ENCODE assay signal across 23 cellular contexts in genomic region chr21:31338892-31339368, GRCh38. TPM values are rescaled to one million over a fixed set of nuclear protein-coding genes. Genes with fewer than 3 reads are reported as not detected.
A peak's percentile ranks its signal among the peaks of the same experiment; 100 is the strongest.
DNase-seq lines count a peak whose midpoint lies in the region; ATAC-seq and TF ChIP-seq lines count a peak whose summit lies in the region.
"Had no signal": no experiment of that assay in that cellular context is flagged by ENCODE, and none has a peak within 500 bp of the region (broad histone marks: within the 10 kb centered on the region; RNA-seq: fewer than 3 reads in every experiment).

No MANE protein-coding gene starts in this region.

- H3K79me2 ChIP-seq in hepatocyte: peaks cover 8% of the 10 kb centered on the region
- no peaks in the 10 kb centered on the region for H3K79me2 ChIP-seq in SK-N-SH (ENCODE audit: insufficient read depth)

- H3K9me2 ChIP-seq in hepatocyte (replicated peaks; ENCODE audit: insufficient read depth) (no peaks in the 10 kb centered on the region), SK-N-SH (no peaks in the 10 kb centered on the region)

- no peaks in the 10 kb centered on the region for H3K9me3 Mint-ChIP-seq in activated T-cell treated with anti-CD3 and anti-CD28 coated beads, Interleukin-2, amount 50 U/mL, for 72 hours
- no peaks in the 10 kb centered on the region for H3K9me3 Mint-ChIP-seq in nephron progenitor cell
- H3K9me3 Mint-ChIP-seq in activated CD4-positive, alpha-beta T cell treated with anti-CD3 and anti-CD28 coated beads, Interleukin-2, amount 10 ng/mL, durations not matched to agents 24 days and 14 days: no peaks in the 10 kb centered on the region
- no peaks in the 10 kb centered on the region for H3K9me3 Mint-ChIP-seq in activated T-cell treated with anti-CD3 and anti-CD28 coated beads, Interleukin-2, amount 50 U/mL, for 4 hours
- H3K9me3 Mint-ChIP-seq: CD4-positive, alpha-beta T cell had no signal

- H3K27ac ChIP-seq in hepatocyte (no peak overlapping the region), SK-N-SH (ENCODE audit: low read depth in 2 of 2, low read length in 1 of 2) (no peak overlapping the region)

- H3K9me3 ChIP-seq in hepatocyte (ENCODE audit: low read depth): no peaks in the 10 kb centered on the region
- H3K9me3 ChIP-seq in SK-N-SH: no peaks in the 10 kb centered on the region
- H3K9me3 ChIP-seq: Caco-2 had no signal

- no peaks in the 10 kb centered on the region for H3K27me3 Mint-ChIP-seq in activated T-cell treated with anti-CD3 and anti-CD28 coated beads, Interleukin-2, amount 50 U/mL, for 72 hours (ENCODE audit: low read depth)
- peaks cover 5% of the 10 kb centered on the region for H3K27me3 Mint-ChIP-seq in nephron progenitor cell (ENCODE audit: low read depth, poor library complexity)
- H3K27me3 Mint-ChIP-seq in activated CD4-positive, alpha-beta T cell treated with anti-CD3 and anti-CD28 coated beads, Interleukin-2, amount 10 ng/mL, durations not matched to agents 24 days and 14 days: no peaks in the 10 kb centered on the region
- H3K27me3 Mint-ChIP-seq in activated T-cell treated with anti-CD3 and anti-CD28 coated beads, Interleukin-2, amount 50 U/mL, for 4 hours (ENCODE audit: low read depth): peaks cover 14% of the 10 kb centered on the region

- H2AFZ ChIP-seq in hepatocyte: no peak overlapping the region
- no peak overlapping the region for H2AFZ ChIP-seq in SK-N-SH (ENCODE audit: low read depth)

- in situ Hi-C loops in astrocyte of the spinal cord (cut with HindIII; ENCODE audit: low sequenced_read_pairs): no loop called here

- no peak for TF ChIP-seq EP300 in SK-N-SH (IDR thresholded peaks at IDR 0.05; ENCODE audit: borderline replicate concordance in 1 of 2, low read depth in 1 of 2, low read length in 1 of 2)

- no peak for DNase-seq in activated T-cell treated with anti-CD3 and anti-CD28 coated beads, Interleukin-2, amount 50 U/mL, for 72 hours
- no peak for DNase-seq in activated T-cell treated with anti-CD3 and anti-CD28 coated beads, Interleukin-2, amount 50 U/mL, for 1 hour
- DNase-seq in astrocyte of the spinal cord (ENCODE audit: low read depth, low spot score) (peak; percentile 56), nephron progenitor cell (no peak), hepatocyte (ENCODE audit: low spot score) (no peak), SK-N-SH (no peak)
- no peak for DNase-seq in activated CD4-positive, alpha-beta T cell treated with anti-CD3 and anti-CD28 coated beads, Interleukin-2, amount 10 ng/mL, durations not matched to agents 24 days and 14 days
- DNase-seq in activated T-cell treated with anti-CD3 and anti-CD28 coated beads, Interleukin-2, amount 50 U/mL, for 4 hours: no peak
- DNase-seq: 8988T; Caco-2; CD4-positive, alpha-beta T cell; GDM1; GOT3; KG1; NCI-H1417; NCI-H187; NCI-H226; NCI-H524; NCI-H82; OCI-M1; RPMI8226; SHP77 treated with DMSO at 0.1 percent for 48 hours had no signal

- H3K9ac ChIP-seq in SK-N-SH: no peak overlapping the region

- peaks cover 94% of the 10 kb centered on the region for H3K4me1 Mint-ChIP-seq in activated T-cell treated with anti-CD3 and anti-CD28 coated beads, Interleukin-2, amount 50 U/mL, for 72 hours (ENCODE audit: low read depth)
- peaks cover 36% of the 10 kb centered on the region for H3K4me1 Mint-ChIP-seq in nephron progenitor cell
- H3K4me1 Mint-ChIP-seq in activated CD4-positive, alpha-beta T cell treated with anti-CD3 and anti-CD28 coated beads, Interleukin-2, amount 10 ng/mL, durations not matched to agents 24 days and 14 days: peaks cover 71% of the 10 kb centered on the region
- peaks cover 65% of the 10 kb centered on the region for H3K4me1 Mint-ChIP-seq in activated T-cell treated with anti-CD3 and anti-CD28 coated beads, Interleukin-2, amount 50 U/mL, for 4 hours (ENCODE audit: low read depth)

- H3K36me3 ChIP-seq in hepatocyte (replicated peaks; ENCODE audit: insufficient read depth, low read depth) (no peaks in the 10 kb centered on the region), SK-N-SH (replicated peaks in 1 of 2; ENCODE audit: control insufficient read depth in 1 of 2, insufficient read depth in 2 of 2, low read length in 1 of 2) (no peaks in the 10 kb centered on the region)

- TF ChIP-seq RAD21 in SK-N-SH (IDR thresholded peaks at IDR 0.05; ENCODE audit: low read length): no peak

- peaks cover 5% of the 10 kb centered on the region for H3F3A ChIP-seq in SK-N-SH (replicated peaks; ENCODE audit: insufficient read depth)

- no peak for ATAC-seq in activated T-cell treated with anti-CD3 and anti-CD28 coated beads, Interleukin-2, amount 50 U/mL, for 72 hours (replicated peaks in 1 of 2)
- no peak for ATAC-seq in activated T-cell treated with anti-CD3 and anti-CD28 coated beads, Interleukin-2, amount 50 U/mL, for 4 hours

- H3K4me1 ChIP-seq in hepatocyte (ENCODE audit: insufficient read depth): no peaks in the 10 kb centered on the region
- peaks cover 3 to 13% of the 10 kb centered on the region in 2 experiments; a peak in 2 of 4 replicates for H3K4me1 ChIP-seq in SK-N-SH (ENCODE audit: control insufficient read depth in 1 of 2, insufficient read depth in 2 of 2, low read depth in 1 of 2, low read length in 1 of 2)
- H3K4me1 ChIP-seq: Caco-2 had no signal

- peak overlapping the region in 1 of 2 donors; percentile 89 for H3K4me3 Mint-ChIP-seq in activated T-cell treated with anti-CD3 and anti-CD28 coated beads, Interleukin-2, amount 50 U/mL, for 72 hours
- no peak overlapping the region for H3K4me3 Mint-ChIP-seq in nephron progenitor cell
- H3K4me3 Mint-ChIP-seq in activated CD4-positive, alpha-beta T cell treated with anti-CD3 and anti-CD28 coated beads, Interleukin-2, amount 10 ng/mL, durations not matched to agents 24 days and 14 days: no peak overlapping the region
- no peak overlapping the region for H3K4me3 Mint-ChIP-seq in activated T-cell treated with anti-CD3 and anti-CD28 coated beads, Interleukin-2, amount 50 U/mL, for 4 hours
- H3K4me3 Mint-ChIP-seq: B cell; CD4-positive, alpha-beta T cell had no signal

- peak overlapping the region; percentile 13 for H3K27ac Mint-ChIP-seq in activated T-cell treated with anti-CD3 and anti-CD28 coated beads, Interleukin-2, amount 50 U/mL, for 72 hours
- peak overlapping the region; percentile 70 for H3K27ac Mint-ChIP-seq in nephron progenitor cell
- no peak overlapping the region for H3K27ac Mint-ChIP-seq in activated CD4-positive, alpha-beta T cell treated with anti-CD3 and anti-CD28 coated beads, Interleukin-2, amount 10 ng/mL, durations not matched to agents 24 days and 14 days
- H3K27ac Mint-ChIP-seq: B cell; CD4-positive, alpha-beta T cell had no signal

- no peak for TF ChIP-seq CTCF in astrocyte of the spinal cord (IDR thresholded peaks at IDR 0.05; ENCODE audit: low read depth, low read length)
- TF ChIP-seq CTCF in nephron progenitor cell (IDR thresholded peaks at IDR 0.05): no peak
- no peak for TF ChIP-seq CTCF in hepatocyte (IDR thresholded peaks at IDR 0.05; ENCODE audit: poor library complexity)
- no peak for TF ChIP-seq CTCF in SK-N-SH (IDR thresholded peaks at IDR 0.05)

- H3K27me3 ChIP-seq in hepatocyte (peaks cover 23% of the 10 kb centered on the region), SK-N-SH (ENCODE audit: insufficient read depth) (peaks cover 16% of the 10 kb centered on the region; the same call in 1 of the 2 replicates)

- no peak overlapping the region for H3K4me2 ChIP-seq in hepatocyte
- H3K4me2 ChIP-seq in SK-N-SH: no peak overlapping the region

- POLR2A ChIA-PET in SK-N-SH (lab: Yijun Ruan, JAX): no interaction called here

- H3K36me3 Mint-ChIP-seq in activated T-cell treated with anti-CD3 and anti-CD28 coated beads, Interleukin-2, amount 50 U/mL, for 72 hours (ENCODE audit: insufficient read depth in 2 of 2): peaks cover 10 to 14% of the 10 kb centered on the region in 2 donors
- H3K36me3 Mint-ChIP-seq in nephron progenitor cell (ENCODE audit: low read depth): peaks cover 49% of the 10 kb centered on the region
- H3K36me3 Mint-ChIP-seq in activated CD4-positive, alpha-beta T cell treated with anti-CD3 and anti-CD28 coated beads, Interleukin-2, amount 10 ng/mL, durations not matched to agents 24 days and 14 days (ENCODE audit: low read depth): peaks cover 57% of the 10 kb centered on the region
- peaks cover 26% of the 10 kb centered on the region for H3K36me3 Mint-ChIP-seq in activated T-cell treated with anti-CD3 and anti-CD28 coated beads, Interleukin-2, amount 50 U/mL, for 4 hours (ENCODE audit: insufficient read depth)

- intact Hi-C loops in activated CD4-positive, alpha-beta T cell treated with anti-CD3 and anti-CD28 coated beads, Interleukin-2, amount 10 ng/mL, durations not matched to agents 24 days and 14 days (cut with micrococcal nuclease): no loop called here

- no peak overlapping the region for H3K4me3 ChIP-seq in astrocyte of the spinal cord (ENCODE audit: low read depth, low read length)
- no peak overlapping the region for H3K4me3 ChIP-seq in hepatocyte
- H3K4me3 ChIP-seq in SK-N-SH (ENCODE audit: low read depth in 2 of 2, low read length in 1 of 2): no peak overlapping the region

- WGBS in hepatocyte (ENCODE audit: low lambda C conversion rate, missing lambda C conversion rate): 77% methylated on average over 3 of the region's 3 CpGs
- 54% methylated on average over 3 of the region's 3 CpGs for WGBS in SK-N-SH (ENCODE audit: low lambda C conversion rate)

- no peaks in the 10 kb centered on the region for H4K20me1 ChIP-seq in hepatocyte (ENCODE audit: insufficient read depth, poor library complexity, severe bottlenecking)
- H4K20me1 ChIP-seq in SK-N-SH (ENCODE audit: insufficient read depth): no peaks in the 10 kb centered on the region

- CTCF ChIA-PET in SK-N-SH (lab: Yijun Ruan, JAX): interaction anchor here (1.9 kb wide), 1 partner anchor 9 kb away, joined by 5 read pairs; no protein-coding TSS in a partner anchor

RNA-seq across cellular contexts. Expression of gene TIAM1, which starts 5.1 kb away (rescaled TPM):
- total RNA-seq in activated T-cell treated with anti-CD3 and anti-CD28 coated beads, Interleukin-2, amount 50 U/mL, for 72 hours: 10 to 100 TPM; 62.2 to 63.7 TPM
- total RNA-seq in hepatocyte: 8.8 and 10.4 TPM in 2 replicates
- polyA plus RNA-seq in hepatocyte (8.8 and 11.3 TPM in 2 replicates), SK-N-SH (2012; rRNA removed) (1.7 and 2.4 TPM in 2 replicates)
- 1.3 and 2.1 TPM in 2 replicates for polyA plus RNA-seq in SK-N-SH (2012; cell fraction: cytosol; rRNA removed)
- polyA plus RNA-seq in SK-N-SH (2012; cell fraction: nucleus; rRNA removed): 2.1 and 2.7 TPM in 2 replicates
- total RNA-seq in activated CD4-positive, alpha-beta T cell treated with anti-CD3 and anti-CD28 coated beads, Interleukin-2, amount 10 ng/mL, durations not matched to agents 24 days and 14 days: 104 and 105 TPM in 2 replicates
- total RNA-seq in activated T-cell treated with anti-CD3 and anti-CD28 coated beads, Interleukin-2, amount 50 U/mL, for 4 hours: 100 to 1,000 TPM; 103 to 133 (median 132) TPM
